18 cellular contexts compared by ENCODE assay signal in the genomic region with DNA sequence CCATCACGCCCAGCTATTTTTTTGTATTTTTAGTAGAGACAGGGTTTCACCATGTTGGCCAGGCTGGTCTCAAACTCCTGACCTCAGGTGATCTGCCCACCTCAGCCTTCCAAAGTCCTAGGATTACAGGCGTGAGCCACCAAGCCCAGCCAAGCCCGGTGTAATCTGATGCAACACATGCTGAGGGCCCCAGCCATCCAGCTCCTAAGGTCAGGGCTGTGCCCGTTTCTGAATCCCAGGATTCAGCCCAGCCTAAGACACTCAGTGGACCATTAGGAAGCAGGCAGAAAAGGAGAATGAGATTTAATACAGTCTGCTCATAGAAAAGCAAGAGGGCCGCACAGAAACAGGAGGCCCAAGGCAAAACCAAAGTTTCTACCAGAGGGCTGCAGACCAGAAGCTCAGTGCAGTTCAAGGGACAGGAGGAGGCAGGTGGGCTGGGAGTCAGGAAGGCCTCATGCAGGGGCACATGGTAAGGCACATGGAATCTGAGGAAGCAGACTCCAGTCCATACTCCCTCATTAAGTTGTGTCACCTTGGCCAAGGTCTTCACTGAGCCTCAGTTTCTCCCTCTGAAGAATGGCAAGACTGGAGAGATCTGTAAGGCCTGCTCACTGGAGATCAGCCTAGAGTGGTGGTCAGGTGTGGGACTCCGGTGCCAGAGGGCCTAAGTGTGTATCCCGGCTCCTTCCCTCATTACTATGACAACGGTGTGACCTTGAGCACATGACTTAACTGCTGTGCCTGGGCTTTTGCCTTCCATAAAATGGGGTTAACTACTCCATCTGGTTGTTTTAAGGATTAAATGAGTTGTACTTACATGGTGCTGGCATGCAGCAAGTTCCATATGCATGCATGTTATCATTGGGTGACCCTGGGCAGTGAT. TPM values are rescaled to one million over a fixed set of nuclear protein-coding genes. Genes with fewer than 3 reads are reported as not detected.
"Had no signal": no experiment of that assay in that cellular context is flagged by ENCODE, and none has a peak within 500 bp of the region (broad histone marks: within the 10 kb centered on the region; RNA-seq: fewer than 3 reads in every experiment).

No MANE protein-coding gene starts in this region.

- ATAC-seq: activated T-cell treated with anti-CD3 and anti-CD28 coated beads, Interleukin-2, amount 50 U/mL, for 4 hours; heart left ventricle; left ventricle myocardium superior; T-cell had no signal

- DNase-seq: activated CD4-positive, alpha-beta T cell treated with anti-CD3 and anti-CD28 coated beads, Interleukin-2, amount 50 U/mL, for 48 hours; activated CD4-positive, CD25-positive, alpha-beta regulatory T cell treated with anti-CD3 and anti-CD28 coated beads, Interleukin-2, amount 50 U/mL, for 72 hours; activated T-cell treated with anti-CD3 and anti-CD28 coated beads, Interleukin-2, amount 50 U/mL, for 4 hours; central memory CD4-positive, alpha-beta T cell; effector CD4-positive, alpha-beta T cell; heart left ventricle; left ventricle myocardium superior; stimulated activated CD4-positive, alpha-beta T cell treated with anti-CD3 and anti-CD28 coated beads, Interleukin-4, amount 100 ng/mL, for 4 hours; T-cell; thyroid gland had no signal

- H3K27ac ChIP-seq: neutrophil had no signal

- H3K4me3 ChIP-seq: coronary artery, heart left ventricle, skin epidermis, thyroid gland had no signal

- FAIRE-seq: frontal cortex had no signal

- H3K36me3 ChIP-seq: neutrophil, thyroid gland had no signal

- H3K9me3 Mint-ChIP-seq: activated T-cell treated with anti-CD3 and anti-CD28 coated beads, Interleukin-2, amount 50 U/mL, for 4 hours; mesothelial cell of epicardium; T-cell had no signal

- H3K36me3 Mint-ChIP-seq: mesothelial cell of epicardium, T-cell had no signal

- H3K27me3 ChIP-seq: heart left ventricle, neutrophil, thyroid gland had no signal

- H3K9me3 ChIP-seq: heart left ventricle, neutrophil, thyroid gland had no signal

RNA-seq across cellular contexts. Expression of a gene that starts 15.1 kb away (rescaled TPM):
- total RNA-seq: activated T-cell treated with anti-CD3 and anti-CD28 coated beads, Interleukin-2, amount 50 U/mL, for 4 hours; frontal cortex; heart left ventricle; left ventricle myocardium superior; myocyte had no signal
- polyA plus RNA-seq: adipose tissue, heart left ventricle, keratinocyte had no signal

RNA-seq across cellular contexts. Expression of a gene that starts 15.1 kb away (rescaled TPM):
- total RNA-seq: myocyte had no signal
